35 cellular contexts compared by ENCODE assay signal in genomic region chr7:137489880-137490279, GRCh38.
DNase-seq lines count a peak whose midpoint lies in the region; ATAC-seq, FAIRE-seq and TF ChIP-seq lines count a peak whose summit lies in the region.
"Had no signal": no experiment of that assay in that cellular context is flagged by ENCODE, and none has a peak within 500 bp of the region (broad histone marks: within the 10 kb centered on the region; RNA-seq: fewer than 3 reads in every experiment).

No MANE protein-coding gene starts in this region.

- no peaks in the 10 kb centered on the region for H3K23me2 ChIP-seq in H1 (ENCODE audit: low read depth, low read length)

- H4K5ac ChIP-seq in IMR-90 (ENCODE audit: low read depth, low read length) = no peak overlapping the region
- no peak overlapping the region for H4K5ac ChIP-seq in H1 (ENCODE audit: insufficient read length, low read depth, low read length)

- no peaks in the 10 kb centered on the region for H3K4me1 ChIP-seq in HepG2 (ENCODE audit: insufficient read depth, low read length)
- H3K4me1 ChIP-seq in right lobe of liver = no peaks in the 10 kb centered on the region
- no peaks in the 10 kb centered on the region for H3K4me1 ChIP-seq in IMR-90 (ENCODE audit: control insufficient read depth, insufficient read depth, low read length)
- H3K4me1 ChIP-seq in K562 (replicated peaks in 1 of 2; ENCODE audit: control insufficient read depth in 2 of 2, insufficient read depth in 2 of 2, low read length in 2 of 2) = no peaks in the 10 kb centered on the region
- no peaks in the 10 kb centered on the region; a peak in 1 of 7 replicates for H3K4me1 ChIP-seq in H1 (replicated peaks in 1 of 4; ENCODE audit: control insufficient read depth in 3 of 4, insufficient read depth in 4 of 4, low read length in 3 of 4)
- H3K4me1 ChIP-seq: A549; BE2C; BLaER1; BLaER1 treated with 17β-estradiol and CSF1 and Interleukin-3, amounts not matched to agents 10 nM and 100 nM; Caco-2 had no signal

- H4K20me1 ChIP-seq in HepG2 (ENCODE audit: insufficient read depth, low read length) (no peaks in the 10 kb centered on the region), IMR-90 (ENCODE audit: insufficient read depth, low read length) (no peaks in the 10 kb centered on the region), K562 (replicated peaks; ENCODE audit: control insufficient read depth, insufficient read depth, low read length) (no peaks in the 10 kb centered on the region), H1 (replicated peaks in 1 of 2; ENCODE audit: control insufficient read depth in 1 of 2, insufficient read depth in 2 of 2, low read length in 2 of 2) (no peaks in the 10 kb centered on the region)
- H4K20me1 ChIP-seq: BLaER1; BLaER1 treated with 17β-estradiol and CSF1 and Interleukin-3, amounts not matched to agents 10 nM and 100 nM had no signal

- intact Hi-C loops in HepG2 (cut with micrococcal nuclease; ENCODE audit: unreplicated experiment) (no loop called here), right lobe of liver (cut with DNase I) (no loop called here), IMR-90 (cut with micrococcal nuclease) (no loop called here), K562 (cut with micrococcal nuclease) (no loop called here)

- H3K9ac ChIP-seq in HepG2 (ENCODE audit: insufficient read depth, low read depth, low read length) (no peak overlapping the region), IMR-90 (ENCODE audit: low read depth, low read length) (no peak overlapping the region), K562 (ENCODE audit: insufficient read depth in 1 of 2, low read depth in 2 of 2, low read length in 2 of 2) (no peak overlapping the region), H1 (replicated peaks in 1 of 4; ENCODE audit: extremely low read depth in 1 of 4, low read depth in 3 of 4, low read length in 3 of 4) (no peak overlapping the region)
- H3K9ac ChIP-seq: BLaER1; BLaER1 treated with 17β-estradiol and CSF1 and Interleukin-3, amounts not matched to agents 10 nM and 100 nM had no signal

- H3K27me3 ChIP-seq in HepG2 (ENCODE audit: control insufficient read depth in 1 of 2, insufficient read depth in 2 of 2, low read length in 2 of 2) (no peaks in the 10 kb centered on the region), right lobe of liver (no peaks in the 10 kb centered on the region), IMR-90 (ENCODE audit: control insufficient read depth, insufficient read depth, low read length) (no peaks in the 10 kb centered on the region), K562 (ENCODE audit: control insufficient read depth in 2 of 2, insufficient read depth in 2 of 2, low read length in 2 of 2) (no peaks in the 10 kb centered on the region), H1 (replicated peaks in 1 of 4; ENCODE audit: control insufficient read depth in 3 of 4, extremely low read depth in 1 of 4, insufficient read depth in 3 of 4, low read length in 3 of 4) (no peaks in the 10 kb centered on the region)
- H3K27me3 ChIP-seq: BE2C; BLaER1; BLaER1 treated with 17β-estradiol and CSF1 and Interleukin-3, amounts not matched to agents 10 nM and 100 nM had no signal

- H3K23ac ChIP-seq in IMR-90 (ENCODE audit: low read depth, low read length) (no peak overlapping the region), H1 (ENCODE audit: insufficient read length) (no peak overlapping the region)

- H4K8ac ChIP-seq in IMR-90 (ENCODE audit: low read depth in 2 of 2, low read length in 2 of 2) (no peak overlapping the region), H1 (ENCODE audit: extremely low read depth, insufficient read depth, low read length) (no peak overlapping the region)

- H3K79me1 ChIP-seq in IMR-90 (ENCODE audit: low read depth in 1 of 2, low read length in 2 of 2) (no peaks in the 10 kb centered on the region), H1 (ENCODE audit: low read depth, low read length) (no peaks in the 10 kb centered on the region)

- H2AK5ac ChIP-seq in IMR-90 (ENCODE audit: low read depth, low read length) (no peak overlapping the region), H1 (ENCODE audit: low read depth, low read length) (no peak overlapping the region)

- WGBS in HepG2 (ENCODE audit: low lambda C conversion rate) = 0% methylated on average over 2 of the region's 2 CpGs
- 54% methylated on average over 2 of the region's 2 CpGs for WGBS in right lobe of liver (ENCODE audit: insufficient coverage, low coverage, low lambda C conversion rate, missing lambda C conversion rate)
- WGBS in IMR-90 (ENCODE audit: extremely low coverage in 2 of 2, insufficient read length in 1 of 2), 2 experiments = no CpG with 5 or more reads among the region's 2 CpGs
- WGBS in K562 (ENCODE audit: insufficient coverage, low coverage, missing lambda C conversion rate) = 0% methylated on average over 2 of the region's 2 CpGs
- 83% methylated on average over 2 of the region's 2 CpGs; no CpG with 5 or more reads in 1 of the 2 experiments for WGBS in H1 (ENCODE audit: extremely low coverage in 1 of 2, insufficient coverage in 1 of 2, insufficient read length in 1 of 2, insufficient replicate concordance in 2 of 2, low coverage in 1 of 2, low lambda C conversion rate in 2 of 2, missing lambda C conversion rate in 1 of 2), 2 experiments

- no peak overlapping the region for H3K56ac ChIP-seq in IMR-90 (ENCODE audit: extremely low read depth, insufficient read depth, low read length)
- H3K56ac ChIP-seq in H1 (replicated peaks; ENCODE audit: insufficient read length, low read depth, low read length) = no peak overlapping the region

- no TSS peak for BruUV-seq in HepG2 (replicated peaks; lab: Mats Ljungman, UMichigan)
- no TSS peak for BruUV-seq in IMR-90 (replicated peaks; lab: Mats Ljungman, UMichigan)
- no TSS peak for BruUV-seq in K562 (replicated peaks; lab: Mats Ljungman, UMichigan)

- TF ChIP-seq EP300 in HepG2 (IDR thresholded peaks at IDR 0.05; ENCODE audit: low read depth in 2 of 2, low read length in 2 of 2) (no peak), HepG2 (CRISPR knock-in tag; IDR thresholded peaks at IDR 0.05; ENCODE audit: borderline replicate concordance) (no peak), K562 (IDR thresholded peaks at IDR 0.05; ENCODE audit: low read length) (no peak), H1 (IDR thresholded peaks at IDR 0.05; ENCODE audit: borderline replicate concordance in 1 of 2, low read depth in 2 of 2, low read length in 2 of 2) (no peak)

- ATAC-seq in HepG2 (no peak), right lobe of liver (no peak), IMR-90 (ENCODE audit: low read depth) (no peak), K562 (no peak), HG02885 (IDR thresholded peaks at IDR 0.05; ENCODE audit: poor library complexity, unreplicated experiment) (no peak), HG03342 (IDR thresholded peaks at IDR 0.05; ENCODE audit: unreplicated experiment) (no peak), HG03571 (IDR thresholded peaks at IDR 0.05; ENCODE audit: unreplicated experiment) (no peak)
- ATAC-seq: A549; CD8-positive, alpha-beta T cell had no signal

- H2BK20ac ChIP-seq in IMR-90 (ENCODE audit: low read depth, low read length) (no peak overlapping the region), H1 (ENCODE audit: low read length) (no peak overlapping the region)

- dilution Hi-C loops in IMR-90 (cut with HindIII; ENCODE audit: low sequenced_read_pairs, unreplicated experiment) = no loop called here

- H3K14ac ChIP-seq in IMR-90 (replicated peaks; ENCODE audit: low read depth, low read length) (no peak overlapping the region), H1 (ENCODE audit: insufficient read length) (no peak overlapping the region)

- no peaks in the 10 kb centered on the region for H3K36me3 ChIP-seq in HepG2 (replicated peaks in 1 of 2; ENCODE audit: control insufficient read depth in 1 of 2, insufficient read depth in 2 of 2, low read length in 2 of 2)
- no peaks in the 10 kb centered on the region for H3K36me3 ChIP-seq in right lobe of liver
- no peaks in the 10 kb centered on the region for H3K36me3 ChIP-seq in IMR-90 (ENCODE audit: control insufficient read depth, insufficient read depth, low read length)
- H3K36me3 ChIP-seq in K562 (ENCODE audit: control insufficient read depth, insufficient read depth, low read length) = no peaks in the 10 kb centered on the region
- no peaks in the 10 kb centered on the region for H3K36me3 ChIP-seq in H1 (ENCODE audit: control insufficient read depth in 2 of 4, insufficient read depth in 4 of 4, low read length in 3 of 4)
- H3K36me3 ChIP-seq: BE2C; BLaER1; BLaER1 treated with 17β-estradiol and CSF1 and Interleukin-3, amounts not matched to agents 10 nM and 100 nM had no signal

- FAIRE-seq in HepG2 (lab: Jason Lieb, UNC) = no peak
- no peak for FAIRE-seq in K562 (lab: Jason Lieb, UNC)
- no peak for FAIRE-seq in H1 (lab: Jason Lieb, UNC)
- FAIRE-seq: A204.1, A549, D721Med had no signal

- H3K4me2 ChIP-seq in HepG2 (ENCODE audit: low read depth, low read length) (no peak overlapping the region), IMR-90 (ENCODE audit: low read depth, low read length) (no peak overlapping the region), K562 (ENCODE audit: insufficient read depth, low read length) (no peak overlapping the region), H1 (ENCODE audit: insufficient read depth in 1 of 2, low read depth in 2 of 2, low read length in 2 of 2) (no peak overlapping the region)
- H3K4me2 ChIP-seq: A549; BLaER1; BLaER1 treated with 17β-estradiol and CSF1 and Interleukin-3, amounts not matched to agents 10 nM and 100 nM had no signal

- no peaks in the 10 kb centered on the region for H3K9me3 ChIP-seq in HepG2 (ENCODE audit: low read length)
- H3K9me3 ChIP-seq in right lobe of liver = no peaks in the 10 kb centered on the region
- peaks cover 3% of the 10 kb centered on the region; the same call in 1 of the 2 replicates for H3K9me3 ChIP-seq in IMR-90 (ENCODE audit: control insufficient read depth, insufficient read depth, low read length)
- no peaks in the 10 kb centered on the region for H3K9me3 ChIP-seq in K562 (replicated peaks; ENCODE audit: control insufficient read depth, insufficient read depth, low read depth, low read length)
- H3K9me3 ChIP-seq in H1 (ENCODE audit: insufficient read depth in 2 of 2, low read depth in 1 of 2, low read length in 1 of 2) = no peaks in the 10 kb centered on the region
- H3K9me3 ChIP-seq: A549, BE2C, Caco-2 had no signal

- H2BK120ac ChIP-seq in IMR-90 (ENCODE audit: low read depth, low read length) (no peak overlapping the region), H1 (replicated peaks; ENCODE audit: low read depth, low read length) (no peak overlapping the region)

- no peak for TF ChIP-seq RAD21 in HepG2 (CRISPR knock-in tag; IDR thresholded peaks at IDR 0.05)
- no peak for TF ChIP-seq RAD21 in IMR-90 (IDR thresholded peaks at IDR 0.05; ENCODE audit: low read length)
- TF ChIP-seq RAD21 in K562 (CRISPR knock-in tag; conservative IDR thresholded peaks at IDR 0.05 in 1 of 2, IDR thresholded peaks at IDR 0.05 in 1 of 2) = no peak
- no peak for TF ChIP-seq RAD21 in H1 (IDR thresholded peaks at IDR 0.05 in 1 of 2, conservative IDR thresholded peaks at IDR 0.05 in 1 of 2; ENCODE audit: low read depth in 2 of 2, low read length in 2 of 2)

- no peak overlapping the region for H2AFZ ChIP-seq in HepG2 (ENCODE audit: low read length)
- no peak overlapping the region for H2AFZ ChIP-seq in IMR-90 (replicated peaks; ENCODE audit: low read length, poor library complexity)
- H2AFZ ChIP-seq in K562 (ENCODE audit: low read depth, low read length) = no peak overlapping the region
- no peak overlapping the region for H2AFZ ChIP-seq in H1 (ENCODE audit: low read length)

- DNase-seq in HepG2 (ENCODE audit: low spot score) = no peak
- no peak for DNase-seq in right lobe of liver
- no peak for DNase-seq in IMR-90
- no peak for DNase-seq in K562 (ENCODE audit: extremely low read depth in 1 of 4, low spot score in 3 of 4)
- no peak for DNase-seq in H1 (ENCODE audit: low read depth in 1 of 2, low spot score in 2 of 2)
- DNase-seq: 8988T; ACHN; AML-193; BE2C; C1 segment of cervical spinal cord; Caco-2; Calu3; CD4-positive, alpha-beta memory T cell; CD4-positive, alpha-beta T cell; CD4-positive, CD25-positive, alpha-beta regulatory T cell; CD8-positive, alpha-beta memory T cell; CD8-positive, alpha-beta T cell; COR-L47; DMS 273 treated with DMSO at 0.1 percent for 48 hours; DMS153; DMS53; DMS79; DMS79 treated with DMSO at 0.1 percent for 48 hours; DND-41; EL had no signal

- H3K79me2 ChIP-seq in HepG2 (ENCODE audit: insufficient read depth, low read length) (no peaks in the 10 kb centered on the region), K562 (ENCODE audit: control insufficient read depth, insufficient read depth, low read length) (no peaks in the 10 kb centered on the region), H1 (ENCODE audit: control insufficient read depth in 1 of 2, insufficient read depth in 2 of 2, low read length in 2 of 2) (no peaks in the 10 kb centered on the region)

- no peak for TF ChIP-seq POLR2A in HepG2 (IDR thresholded peaks at IDR 0.05; ENCODE audit: insufficient read depth in 1 of 2, low read depth in 2 of 2, low read length in 2 of 2)
- no peak for TF ChIP-seq POLR2A in right lobe of liver (IDR thresholded peaks at IDR 0.05)
- TF ChIP-seq POLR2A in IMR-90 (IDR thresholded peaks at IDR 0.05; ENCODE audit: low read depth, low read length) = no peak
- TF ChIP-seq POLR2A in K562 (conservative IDR thresholded peaks at IDR 0.05) = no peak
- no peak for TF ChIP-seq POLR2A in H1 (IDR thresholded peaks at IDR 0.05; ENCODE audit: control extremely low read depth in 1 of 2, low read depth in 2 of 2, low read length in 2 of 2)

- TF ChIP-seq CTCF in HepG2 (CRISPR knock-in tag; IDR thresholded peaks at IDR 0.05) (no peak), right lobe of liver (IDR thresholded peaks at IDR 0.05) (no peak), IMR-90 (conservative IDR thresholded peaks at IDR 0.05; ENCODE audit: low read depth, low read length) (no peak), K562 (IDR thresholded peaks at IDR 0.05 in 2 of 3, conservative IDR thresholded peaks at IDR 0.05 in 1 of 3; ENCODE audit: insufficient read depth in 2 of 3, low read depth in 1 of 3, low read length in 3 of 3) (no peak), H1 (IDR thresholded peaks at IDR 0.05; ENCODE audit: control extremely low read depth in 1 of 3, insufficient read depth in 1 of 3, low read depth in 1 of 3, low read length in 3 of 3) (no peak)

- in situ Hi-C loops in HepG2 (cut with HindIII; ENCODE audit: extremely low pct_ligation_motif_present, low pct_unique_long_range_greater_than_20kb) = no loop called here
- in situ Hi-C loops in IMR-90 (cut with MboI; ENCODE audit: low sequenced_read_pairs) = no loop called here
- in situ Hi-C loops in K562 (cut with MboI) = no loop called here

- CTCF ChIA-PET in HepG2 (lab: Yijun Ruan, JAX; ENCODE audit: low intra/inter-chr PET ratio, low total read pairs) = no interaction called here
- CTCF ChIA-PET in IMR-90 (lab: Yijun Ruan, JAX) = interaction anchor here (0.8 to 1.0 kb wide), 2 partner anchors 8 to 32 kb away, joined by 3 read pairs; no protein-coding TSS in a partner anchor
- CTCF ChIA-PET in K562 (lab: Yijun Ruan, JAX; ENCODE audit: low intra/inter-chr PET ratio) = no interaction called here
- CTCF ChIA-PET in H1 (lab: Charles Lee; ENCODE audit: partially characterized antibody) = interaction anchor here (0.6 to 1.3 kb wide), 5 partner anchors 35 to 325 kb away, joined by 3 to 7 read pairs (median 3); no protein-coding TSS in a partner anchor

- H2BK5ac ChIP-seq in IMR-90 (ENCODE audit: low read depth, low read length, poor library complexity, severe bottlenecking) = no peak overlapping the region
- H2BK5ac ChIP-seq in H1 (ENCODE audit: low read depth, low read length) = no peak overlapping the region

- H2AK9ac ChIP-seq in IMR-90 (replicated peaks; ENCODE audit: low read depth, low read length, poor library complexity) = no peak overlapping the region

- H2BK15ac ChIP-seq in IMR-90 (ENCODE audit: low read depth, low read length) (no peak overlapping the region), H1 (ENCODE audit: low read length) (no peak overlapping the region)

- no peak overlapping the region for H2BK12ac ChIP-seq in H1 (ENCODE audit: low read depth, low read length)

- no peak overlapping the region for H3K27ac ChIP-seq in HepG2 (ENCODE audit: extremely low read length, insufficient read depth, low read length)
- no peak overlapping the region for H3K27ac ChIP-seq in right lobe of liver
- no peak overlapping the region for H3K27ac ChIP-seq in IMR-90 (ENCODE audit: insufficient read depth, low read length)
- no peak overlapping the region for H3K27ac ChIP-seq in K562 (ENCODE audit: extremely low read depth, low read depth, low read length)
- no peak overlapping the region for H3K27ac ChIP-seq in H1 (ENCODE audit: low read depth, low read length)
- H3K27ac ChIP-seq: 22Rv1; A549; BLaER1; BLaER1 treated with 17β-estradiol and CSF1 and Interleukin-3, amounts not matched to agents 10 nM and 100 nM; C4-2B had no signal

- H3K9me1 ChIP-seq in IMR-90 (ENCODE audit: insufficient read depth, low read length) (no peaks in the 10 kb centered on the region), K562 (ENCODE audit: control insufficient read depth, insufficient read depth, low read length) (no peaks in the 10 kb centered on the region)

- no peak overlapping the region for H4K91ac ChIP-seq in IMR-90 (ENCODE audit: insufficient read depth, low read depth, low read length)
- no peak overlapping the region for H4K91ac ChIP-seq in H1 (replicated peaks; ENCODE audit: insufficient read length, low read length)

- no peak overlapping the region for H3K18ac ChIP-seq in IMR-90 (ENCODE audit: low read depth, low read length)
- H3K18ac ChIP-seq in H1 (ENCODE audit: extremely low read depth, low read length) = no peak overlapping the region

- POLR2A ChIA-PET in HepG2 (lab: Yijun Ruan, JAX) (no interaction called here), IMR-90 (lab: Charles Lee; ENCODE audit: unreplicated experiment) (no interaction called here), K562 (lab: Yijun Ruan, JAX) (no interaction called here), H1 (lab: Charles Lee; ENCODE audit: partially characterized antibody) (no interaction called here)

- H3K4me3 ChIP-seq in HepG2 (replicated peaks in 1 of 3; ENCODE audit: insufficient read depth in 1 of 3, low read depth in 2 of 3, low read length in 3 of 3) (no peak overlapping the region), right lobe of liver (no peak overlapping the region), IMR-90 (ENCODE audit: insufficient read depth, low read depth, low read length) (no peak overlapping the region), K562 (no peak overlapping the region), H1 (ENCODE audit: extremely low read depth in 1 of 4, insufficient read depth in 2 of 4, low read depth in 3 of 4, low read length in 4 of 4) (no peak overlapping the region)
- H3K4me3 ChIP-seq: A549; BLaER1; BLaER1 treated with 17β-estradiol and CSF1 and Interleukin-3, amounts not matched to agents 10 nM and 100 nM had no signal

- H3K4ac ChIP-seq in IMR-90 (ENCODE audit: low read depth, low read length) (no peak overlapping the region), H1 (replicated peaks; ENCODE audit: insufficient read length, low read depth, low read length) (no peak overlapping the region)

Comparison
In these comparisons a context has a peak if more than half of its experiments do, and no peak if none do; other contexts are left out.
1. CTCF ChIA-PET loops: an anchor here in IMR-90 (0.8 to 1.0 kb wide) and H1 (0.6 to 1.3 kb wide); none called in HepG2 and K562.
2. Of the 241 proteins assayed by ChIP-seq in both HepG2 and K562: peak only in HepG2: none; only in K562: none; in both: CEBPB; in neither: 239; mixed calls (peak in some experiments, not most) for 1.